In genomic region chrX:6184900-6185515, GRCh38 we compare ENCODE assay signal across 12 cellular contexts. TPM values are rescaled to one million over a fixed set of nuclear protein-coding genes. Genes with fewer than 3 reads are reported as not detected.
DNase-seq lines count a peak whose midpoint lies in the region; ATAC-seq, FAIRE-seq and TF ChIP-seq lines count a peak whose summit lies in the region.
"Had no signal": no experiment of that assay in that cellular context is flagged by ENCODE, and none has a peak within 500 bp of the region (broad histone marks: within the 10 kb centered on the region; RNA-seq: fewer than 3 reads in every experiment).

No MANE protein-coding gene starts in this region.

- no peak for TF ChIP-seq POLR2A in breast epithelium (IDR thresholded peaks at IDR 0.05)

- peak; percentile 100 for ATAC-seq in HG02981 (IDR thresholded peaks at IDR 0.05; ENCODE audit: unreplicated experiment)

- H3K36me3 ChIP-seq in breast epithelium (no peaks in the 10 kb centered on the region), astrocyte (ENCODE audit: insufficient read depth, low read length) (no peaks in the 10 kb centered on the region)

- no peaks in the 10 kb centered on the region for H3K27me3 Mint-ChIP-seq in MCF 10A (ENCODE audit: insufficient read depth, unreplicated experiment)
- H3K27me3 Mint-ChIP-seq in astrocyte (ENCODE audit: low read depth, unreplicated experiment): no peaks in the 10 kb centered on the region
- H3K27me3 Mint-ChIP-seq in glutamatergic neuron (ENCODE audit: unreplicated experiment): no peaks in the 10 kb centered on the region

- H3K27ac Mint-ChIP-seq in MCF 10A (ENCODE audit: low read depth, unreplicated experiment) (peak overlapping the region; percentile 31), astrocyte (ENCODE audit: unreplicated experiment) (no peak overlapping the region), glutamatergic neuron (ENCODE audit: unreplicated experiment) (no peak overlapping the region)
- H3K27ac Mint-ChIP-seq: nephron progenitor cell had no signal

- H3K4me3 Mint-ChIP-seq in MCF 10A (ENCODE audit: unreplicated experiment) (peak overlapping the region; percentile 12), astrocyte (ENCODE audit: unreplicated experiment) (no peak overlapping the region), glutamatergic neuron (ENCODE audit: unreplicated experiment) (no peak overlapping the region)
- H3K4me3 Mint-ChIP-seq: nephron progenitor cell had no signal

- H3K9me3 ChIP-seq in breast epithelium: no peaks in the 10 kb centered on the region
- H3K9me3 ChIP-seq in astrocyte (ENCODE audit: insufficient read depth, low read depth, low read length): no peaks in the 10 kb centered on the region

- H3K9me3 Mint-ChIP-seq in MCF 10A (ENCODE audit: unreplicated experiment) (peaks cover 21% of the 10 kb centered on the region), astrocyte (ENCODE audit: unreplicated experiment) (no peaks in the 10 kb centered on the region), glutamatergic neuron (ENCODE audit: unreplicated experiment) (no peaks in the 10 kb centered on the region)

- H3K4me1 ChIP-seq in breast epithelium (no peaks in the 10 kb centered on the region), astrocyte (ENCODE audit: insufficient read depth, low read length) (peaks cover 4% of the 10 kb centered on the region)

- POLR2A ChIA-PET in MCF 10A (lab: Yijun Ruan, JAX): no interaction called here

- no peaks in the 10 kb centered on the region for H4K20me1 ChIP-seq in astrocyte (ENCODE audit: insufficient read depth, low read length)

- H3K36me3 Mint-ChIP-seq in MCF 10A (ENCODE audit: insufficient read depth, unreplicated experiment) (no peaks in the 10 kb centered on the region), astrocyte (ENCODE audit: low read depth, unreplicated experiment) (no peaks in the 10 kb centered on the region), glutamatergic neuron (ENCODE audit: unreplicated experiment) (no peaks in the 10 kb centered on the region)

- no peaks in the 10 kb centered on the region for H3K4me1 Mint-ChIP-seq in MCF 10A (ENCODE audit: insufficient read depth, unreplicated experiment)
- no peaks in the 10 kb centered on the region for H3K4me1 Mint-ChIP-seq in astrocyte (ENCODE audit: low read depth, unreplicated experiment)
- no peaks in the 10 kb centered on the region for H3K4me1 Mint-ChIP-seq in glutamatergic neuron (ENCODE audit: low read depth, unreplicated experiment)

- BruUV-seq in MCF 10A (replicated peaks; lab: Mats Ljungman, UMichigan): no TSS peak

- no peak overlapping the region for H3K4me3 ChIP-seq in breast epithelium
- H3K4me3 ChIP-seq in astrocyte (ENCODE audit: insufficient read depth, low read depth, low read length): peak overlapping the region; percentile 1

- TF ChIP-seq CTCF in MCF 10A (IDR thresholded peaks at IDR 0.05; ENCODE audit: unreplicated experiment) (no peak), breast epithelium (IDR thresholded peaks at IDR 0.05) (no peak), astrocyte (IDR thresholded peaks at IDR 0.05; ENCODE audit: insufficient read depth, low read depth, low read length) (no peak), glutamatergic neuron (IDR thresholded peaks at IDR 0.05; ENCODE audit: partially characterized antibody, unreplicated experiment) (no peak)

- no peak overlapping the region for H3K9ac ChIP-seq in astrocyte (ENCODE audit: low read length)

- peak; percentile 22 for DNase-seq in MCF 10A (ENCODE audit: unreplicated experiment)
- no peak for DNase-seq in breast epithelium (ENCODE audit: low spot score in 2 of 2)
- DNase-seq in astrocyte (ENCODE audit: low read depth): peak; percentile 71
- no peak for DNase-seq in glutamatergic neuron
- DNase-seq in NCI-H2081 treated with DMSO at 0.1 percent for 48 hours (lab: John Stamatoyannopoulos, UW): no peak
- DNase-seq in NCI-H2227 (lab: John Stamatoyannopoulos, UW; ENCODE audit: unreplicated experiment): no peak
- DNase-seq in activated T-cell treated with anti-CD3 and anti-CD28 coated beads, Interleukin-2, amount 50 U/mL, for 1 hour: no peak
- DNase-seq: activated gamma-delta T cell, NCI-H1417 treated with DMSO at 0.1 percent for 48 hours, nephron progenitor cell had no signal

- no peaks in the 10 kb centered on the region for H3K79me2 ChIP-seq in astrocyte (ENCODE audit: insufficient read depth, low read length)

- no peaks in the 10 kb centered on the region for H3K27me3 ChIP-seq in breast epithelium
- H3K27me3 ChIP-seq in astrocyte (ENCODE audit: insufficient read depth, low read length): no peaks in the 10 kb centered on the region

- peak overlapping the region; percentile 26 for H3K4me2 ChIP-seq in astrocyte (ENCODE audit: low read length)

- no peak overlapping the region for H2AFZ ChIP-seq in astrocyte (ENCODE audit: low read depth, low read length)

- peak; percentile 62 for FAIRE-seq in astrocyte (lab: Jason Lieb, UNC)

- H3K27ac ChIP-seq in breast epithelium (no peak overlapping the region), astrocyte (ENCODE audit: low read depth, low read length) (no peak overlapping the region)

- intact Hi-C loops in MCF 10A (cut with micrococcal nuclease): no loop called here
- intact Hi-C loops in breast epithelium (cut with DNase I; ENCODE audit: low total_unique reads): no loop called here

- CTCF ChIA-PET in MCF 10A (lab: Yijun Ruan, JAX): no interaction called here

RNA-seq across cellular contexts. Expression of gene NLGN4X, which starts 43.7 kb away (rescaled TPM):
- total RNA-seq in MCF 10A (2022): 1.6 and 2.2 TPM in 2 replicates
- 1 to 10 TPM in 2 of 3 donors, under 1 TPM in 1; 0.64 to 8.6 (median 2.0) TPM for total RNA-seq in breast epithelium
- 11.3 and 11.5 TPM in 2 replicates for total RNA-seq in astrocyte
- 40.9 TPM for total RNA-seq in glutamatergic neuron (ENCODE audit: unreplicated experiment)
- total RNA-seq: T-helper 1 cell treated with Interleukin-12 subunit alpha and Interleukin-12 subunit beta and Interleukin-4 antibody, amounts not matched to agents 30 ng/mL and 1 ng/mL, for 36 hours had no signal

Comparison
In these comparisons a context has a peak if more than half of its experiments do, and no peak if none do; other contexts are left out.
1. DNase-seq: peak in MCF 10A (single experiment) and astrocyte (single experiment); none in breast epithelium (0 of 2), glutamatergic neuron (single experiment), NCI-H2081 treated with DMSO at 0.1 percent for 48 hours (single experiment), NCI-H2227 (single experiment) and activated T-cell treated with anti-CD3 and anti-CD28 coated beads, Interleukin-2, amount 50 U/mL, for 1 hour (single experiment).